17 cellular contexts compared by ENCODE assay signal in genomic region chrX:101291204-101291603, GRCh38. TPM values are rescaled to one million over a fixed set of nuclear protein-coding genes. Genes with fewer than 3 reads are reported as not detected.
DNase-seq lines count a peak whose midpoint lies in the region; ATAC-seq, FAIRE-seq and TF ChIP-seq lines count a peak whose summit lies in the region.
"Had no signal": no experiment of that assay in that cellular context is flagged by ENCODE, and none has a peak within 500 bp of the region (broad histone marks: within the 10 kb centered on the region; RNA-seq: fewer than 3 reads in every experiment).

TAF7L (minus strand) TSS chrX:101291334; CDS start chrX:101287543, 3,791 bp downstream.

- BruUV-seq in endothelial cell of umbilical vein (replicated peaks; lab: Mats Ljungman, UMichigan), result no TSS peak
- no TSS peak for BruUV-seq in Caco-2 (replicated peaks; lab: Mats Ljungman, UMichigan)

- intact Hi-C loops in endothelial cell of umbilical vein (cut with micrococcal nuclease) (no loop called here), lower lobe of right lung (cut with DNase I) (no loop called here), Caco-2 (cut with micrococcal nuclease; ENCODE audit: unreplicated experiment) (no loop called here)

- H3K4me1 ChIP-seq in ACC112 (ENCODE audit: control insufficient read depth, insufficient read depth, low read length, unreplicated experiment) (no peaks in the 10 kb centered on the region), endothelial cell of umbilical vein (ENCODE audit: control insufficient read depth, extremely low read depth, insufficient read depth, low read length) (no peaks in the 10 kb centered on the region), lower lobe of right lung (no peaks in the 10 kb centered on the region), Caco-2 (no peaks in the 10 kb centered on the region)

- dilution Hi-C loops in endothelial cell of umbilical vein (cut with MboI; ENCODE audit: extremely low pct_ligation_motif_present, low sequenced_read_pairs), result no loop called here

- H3K9me1 ChIP-seq in endothelial cell of umbilical vein (replicated peaks; ENCODE audit: control insufficient read depth, extremely low read depth, insufficient read depth, low read length), result no peaks in the 10 kb centered on the region

- no peak for ATAC-seq in lower lobe of right lung
- no peak for ATAC-seq in HG02852 (IDR thresholded peaks at IDR 0.05; ENCODE audit: unreplicated experiment)
- ATAC-seq: naive thymus-derived CD8-positive, alpha-beta T cell had no signal

- POLR2A ChIA-PET in endothelial cell of umbilical vein (lab: Charles Lee) (no interaction called here), Caco-2 (lab: Charles Lee) (no interaction called here)

- H3K4me1 Mint-ChIP-seq in HFFc6 (ENCODE audit: low read depth) (peaks cover 8% of the 10 kb centered on the region; the same call in 1 of the 2 replicates), Caco-2 (ENCODE audit: low read depth, unreplicated experiment) (no peaks in the 10 kb centered on the region)
- H3K4me1 Mint-ChIP-seq: activated B cell treated with CpG ODN at 0.5 μM for 24 hours; naive thymus-derived CD8-positive, alpha-beta T cell had no signal

- no peaks in the 10 kb centered on the region for H3K27me3 ChIP-seq in ACC112 (ENCODE audit: insufficient read depth, low read length)
- H3K27me3 ChIP-seq in endothelial cell of umbilical vein (ENCODE audit: control insufficient read depth in 2 of 2, insufficient read depth in 2 of 2, low read length in 2 of 2), result no peaks in the 10 kb centered on the region
- H3K27me3 ChIP-seq in lower lobe of right lung (ENCODE audit: low read depth), result peaks cover 6% of the 10 kb centered on the region
- H3K27me3 ChIP-seq in Caco-2 (replicated peaks; ENCODE audit: control insufficient read depth, insufficient read depth, low read length), result no peaks in the 10 kb centered on the region

- TF ChIP-seq POLR2A in endothelial cell of umbilical vein (IDR thresholded peaks at IDR 0.05; ENCODE audit: low read depth, low read length), result no peak

- no peaks in the 10 kb centered on the region for H3K36me3 ChIP-seq in ACC112 (ENCODE audit: insufficient read depth, low read length)
- H3K36me3 ChIP-seq in endothelial cell of umbilical vein (ENCODE audit: control insufficient read depth in 2 of 2, extremely low read depth in 1 of 2, insufficient read depth in 2 of 2, low read length in 2 of 2), result no peaks in the 10 kb centered on the region
- H3K36me3 ChIP-seq in lower lobe of right lung, result no peaks in the 10 kb centered on the region
- H3K36me3 ChIP-seq in Caco-2 (ENCODE audit: control insufficient read depth, insufficient read depth, low read length), result no peaks in the 10 kb centered on the region
- H3K36me3 ChIP-seq: cardiac muscle cell had no signal

- H3K27ac Mint-ChIP-seq in HFFc6, result no peak within 1 kb of the TSS
- no peak within 1 kb of the TSS for H3K27ac Mint-ChIP-seq in Caco-2 (ENCODE audit: unreplicated experiment)
- H3K27ac Mint-ChIP-seq: activated B cell treated with CpG ODN at 0.5 μM for 24 hours, progenitor cell of endocrine pancreas had no signal

- H3K27me3 Mint-ChIP-seq in HFFc6 (ENCODE audit: insufficient read depth), result no peaks in the 10 kb centered on the region
- peaks cover 2% of the 10 kb centered on the region for H3K27me3 Mint-ChIP-seq in Caco-2 (ENCODE audit: insufficient read depth, unreplicated experiment)
- H3K27me3 Mint-ChIP-seq: progenitor cell of endocrine pancreas had no signal

- FAIRE-seq in endothelial cell of umbilical vein (lab: Jason Lieb, UNC), result no peak
- FAIRE-seq: GM18507, RCC 7860 had no signal

- no peak for DNase-seq in HFFc6
- DNase-seq in endothelial cell of umbilical vein (ENCODE audit: low read depth, low spot score), result peak; percentile 1
- no peak for DNase-seq in lower lobe of right lung
- DNase-seq in Caco-2, result no peak
- DNase-seq in activated CD8-positive, alpha-beta memory T cell treated with anti-CD3 and anti-CD28 coated beads for 24 hours, result no peak
- no peak for DNase-seq in NCI-H1048 (lab: John Stamatoyannopoulos, UW)
- DNase-seq: activated B cell treated with CpG ODN at 0.5 μM for 24 hours; Calu3; kidney glomerular epithelial cell; naive thymus-derived CD8-positive, alpha-beta T cell; NCI-H82 had no signal

- H3K27ac ChIP-seq in ACC112 (ENCODE audit: low read depth, low read length) (no peak within 1 kb of the TSS), endothelial cell of umbilical vein (ENCODE audit: insufficient read depth, low read depth, low read length) (no peak within 1 kb of the TSS), lower lobe of right lung (no peak within 1 kb of the TSS)
- H3K27ac ChIP-seq: cardiac muscle cell had no signal

- peak within 1 kb of the TSS; percentile 36 for H3K4me3 Mint-ChIP-seq in HFFc6
- H3K4me3 Mint-ChIP-seq in Caco-2 (ENCODE audit: unreplicated experiment), result no peak within 1 kb of the TSS
- H3K4me3 Mint-ChIP-seq: activated B cell treated with CpG ODN at 0.5 μM for 24 hours; naive thymus-derived CD8-positive, alpha-beta T cell had no signal

- CTCF ChIA-PET in endothelial cell of umbilical vein (lab: Charles Lee), result no interaction called here
- CTCF ChIA-PET in Caco-2 (lab: Charles Lee), result no interaction called here

- no peaks in the 10 kb centered on the region for H4K20me1 ChIP-seq in endothelial cell of umbilical vein (replicated peaks; ENCODE audit: control insufficient read depth, extremely low read depth, insufficient read depth, low read length)

- H2AFZ ChIP-seq in ACC112 (ENCODE audit: low read length, unreplicated experiment) (peak within 1 kb of the TSS; percentile 50), endothelial cell of umbilical vein (ENCODE audit: low read depth, low read length) (peak within 1 kb of the TSS; percentile 66)

- no peaks in the 10 kb centered on the region for H3K36me3 Mint-ChIP-seq in HFFc6 (ENCODE audit: low read depth)
- H3K36me3 Mint-ChIP-seq in Caco-2 (ENCODE audit: insufficient read depth, unreplicated experiment), result no peaks in the 10 kb centered on the region
- H3K36me3 Mint-ChIP-seq: naive thymus-derived CD8-positive, alpha-beta T cell had no signal

- H3K9ac ChIP-seq in endothelial cell of umbilical vein (replicated peaks; ENCODE audit: extremely low read depth, insufficient read depth, low read length), result no peak within 1 kb of the TSS

- H3K79me2 ChIP-seq in ACC112 (ENCODE audit: control insufficient read depth, insufficient read depth, low read length, unreplicated experiment) (no peaks in the 10 kb centered on the region), endothelial cell of umbilical vein (ENCODE audit: control insufficient read depth, insufficient read depth, low read length) (no peaks in the 10 kb centered on the region)

- H3K9me3 ChIP-seq in endothelial cell of umbilical vein (replicated peaks; ENCODE audit: control insufficient read depth, insufficient read depth, low read length) (no peaks in the 10 kb centered on the region), lower lobe of right lung (no peaks in the 10 kb centered on the region), Caco-2 (no peaks in the 10 kb centered on the region)

- H3K4me2 ChIP-seq in endothelial cell of umbilical vein (ENCODE audit: insufficient read depth, low read length), result peak within 1 kb of the TSS; percentile 24

- H3K4me3 ChIP-seq in ACC112 (ENCODE audit: low read depth, low read length) (peak within 1 kb of the TSS; percentile 79), endothelial cell of umbilical vein (replicated peaks in 1 of 3; ENCODE audit: insufficient read depth in 1 of 3, low read depth in 1 of 3, low read length in 3 of 3) (peak within 1 kb of the TSS in 1 of 3 experiments; percentile 27), lower lobe of right lung (peak within 1 kb of the TSS; percentile 14), Caco-2 (ENCODE audit: low read depth, low read length) (no peak within 1 kb of the TSS)
- H3K4me3 ChIP-seq: cardiac muscle cell had no signal

- no peak for TF ChIP-seq CTCF in HFFc6 (IDR thresholded peaks at IDR 0.05)
- no peak for TF ChIP-seq CTCF in endothelial cell of umbilical vein (IDR thresholded peaks at IDR 0.05; ENCODE audit: extremely low read depth in 1 of 2, insufficient read depth in 1 of 2, low read depth in 1 of 2, low read length in 2 of 2)
- TF ChIP-seq CTCF in lower lobe of right lung (IDR thresholded peaks at IDR 0.05), result no peak
- no peak for TF ChIP-seq CTCF in Caco-2 (IDR thresholded peaks at IDR 0.05; ENCODE audit: insufficient read depth in 1 of 2, low read depth in 1 of 2, low read length in 1 of 2, severe bottlenecking in 1 of 2, unreplicated experiment in 1 of 2)

- no peaks in the 10 kb centered on the region for H3K9me3 Mint-ChIP-seq in HFFc6
- no peaks in the 10 kb centered on the region for H3K9me3 Mint-ChIP-seq in Caco-2 (ENCODE audit: unreplicated experiment)
- H3K9me3 Mint-ChIP-seq: activated B cell treated with CpG ODN at 0.5 μM for 24 hours had no signal

TF ChIP-seq in endothelial cell of umbilical vein, 7 proteins besides CTCF, POLR2A, EP300 and RAD21:
- TF ChIP-seq MAX (IDR thresholded peaks at IDR 0.05; ENCODE audit: insufficient read depth, insufficient read length), result peak; percentile 55
- TF ChIP-seq EZH2 (IDR thresholded peaks at IDR 0.05; ENCODE audit: borderline replicate concordance, low read depth, low read length, severe bottlenecking), result no peak
- TF ChIP-seq GATA2 (IDR thresholded peaks at IDR 0.05; ENCODE audit: insufficient read depth, insufficient read length, low read depth, low read length), result no peak

RNA-seq across cellular contexts. Expression of gene TAF7L, which starts in this region (rescaled TPM):
- under 1 TPM; 0.15 to 0.59 (median 0.36) TPM for total RNA-seq in HFFc6 (2021; fragmentation: NEBNext Ultra II Directional; extraction: Animal tissue kit (Norgen Biotek cat#: 25700))
- 1.1 and 1.8 TPM in 2 replicates for total RNA-seq in endothelial cell of umbilical vein
- polyA plus RNA-seq in endothelial cell of umbilical vein, result 0.45 and 0.70 TPM in 2 replicates
- polyA plus RNA-seq in endothelial cell of umbilical vein (2011; cell fraction: cytosol; rRNA removed), result 0.61 and 0.73 TPM in 2 replicates
- polyA plus RNA-seq in endothelial cell of umbilical vein (2011; cell fraction: nucleus; rRNA removed), result 1.4 and 2.6 TPM in 2 replicates
- 1.9 and 2.2 TPM in 2 replicates for polyA plus RNA-seq in endothelial cell of umbilical vein (2012)
- 0.42 TPM in 1 of 2 replicates, not detected in the other for polyA minus RNA-seq in endothelial cell of umbilical vein
- polyA minus RNA-seq in endothelial cell of umbilical vein (2011; cell fraction: cytosol; rRNA and poly(A)+ RNA removed), result not detected
- 0.38 TPM in 2 replicates for polyA minus RNA-seq in endothelial cell of umbilical vein (2011; cell fraction: nucleus; rRNA and poly(A)+ RNA removed)
- not detected for total RNA-seq in lower lobe of right lung
- total RNA-seq in Caco-2 (2022), result not detected in 2 replicates
- total RNA-seq: activated B cell treated with CpG ODN at 0.5 μM for 24 hours; Calu3; cardiac muscle cell; naive thymus-derived CD8-positive, alpha-beta T cell had no signal
- polyA plus RNA-seq: naive thymus-derived CD8-positive, alpha-beta T cell had no signal
